ENCODE assay signal across 20 cellular contexts in the genomic region with DNA sequence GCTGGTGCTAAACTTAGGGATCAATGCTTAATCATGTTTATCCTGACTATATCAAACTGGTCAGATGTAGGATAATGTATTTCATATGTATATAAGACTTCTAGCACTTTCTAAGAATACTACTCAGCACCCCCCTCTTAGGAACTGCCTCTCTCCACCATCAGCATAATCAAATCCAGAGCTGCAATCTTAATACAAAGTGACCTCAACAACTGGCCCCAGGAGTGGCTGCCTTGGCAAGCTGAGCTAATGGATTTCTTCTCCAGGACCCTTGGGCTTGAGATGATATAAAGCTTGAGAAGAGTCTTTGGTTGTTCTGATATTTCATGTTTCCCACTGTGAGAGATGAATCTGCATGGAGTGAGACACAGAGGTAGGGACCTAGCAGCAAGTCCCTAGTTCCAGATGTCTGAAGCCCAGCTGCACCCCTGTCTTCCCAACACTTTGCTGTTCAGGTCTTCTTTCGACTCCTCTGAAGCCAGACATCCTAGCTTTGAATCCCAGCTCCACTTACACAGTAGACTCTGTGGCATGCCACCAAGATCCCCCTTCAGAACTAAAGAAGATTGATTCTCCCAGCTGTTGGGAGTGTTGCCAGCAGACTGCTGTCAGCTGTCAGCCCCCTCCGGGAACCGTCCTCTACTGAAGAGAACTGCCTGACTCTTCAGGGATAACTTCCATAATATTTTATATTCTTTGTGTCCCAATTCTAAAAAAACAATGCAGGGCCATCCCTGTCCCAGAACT.
DNase-seq lines count a peak whose midpoint lies in the region; ATAC-seq and TF ChIP-seq lines count a peak whose summit lies in the region.
"Had no signal": no experiment of that assay in that cellular context is flagged by ENCODE, and none has a peak within 500 bp of the region (broad histone marks: within the 10 kb centered on the region; RNA-seq: fewer than 3 reads in every experiment).

No MANE protein-coding gene starts in this region.

- H3K36me3 Mint-ChIP-seq in GM23338 (ENCODE audit: low read depth) = no peaks in the 10 kb centered on the region
- H3K36me3 Mint-ChIP-seq in activated naive CD8-positive, alpha-beta T cell treated with anti-CD3 and anti-CD28 coated beads for 36 hours = no peaks in the 10 kb centered on the region
- H3K36me3 Mint-ChIP-seq: CD4-positive, CD25-positive, alpha-beta regulatory T cell had no signal

- H3K4me2 ChIP-seq in GM23338 = no peak overlapping the region
- H3K4me2 ChIP-seq: PC-9 had no signal

- H3K4me3 Mint-ChIP-seq in GM23338 = no peak overlapping the region
- no peak overlapping the region for H3K4me3 Mint-ChIP-seq in activated naive CD8-positive, alpha-beta T cell treated with anti-CD3 and anti-CD28 coated beads for 36 hours
- H3K4me3 Mint-ChIP-seq: B cell; CD4-positive, CD25-positive, alpha-beta regulatory T cell had no signal

- no peak overlapping the region for H2AFZ ChIP-seq in GM23338
- H2AFZ ChIP-seq: PC-9 had no signal

- CTCF ChIA-PET in HEK293 (lab: Yijun Ruan, JAX) = no interaction called here

- TF ChIP-seq CTCF in GM23338 (conservative IDR thresholded peaks at IDR 0.05; ENCODE audit: low read depth in 2 of 2) (no peak), HEK293 (tag by site-specific recombination; IDR thresholded peaks at IDR 0.05) (no peak), gastrocnemius medialis (IDR thresholded peaks at IDR 0.05 in 4 of 5, conservative IDR thresholded peaks at IDR 0.05 in 1 of 5) (no peak)

- no peaks in the 10 kb centered on the region for H3K4me1 ChIP-seq in GM23338 (ENCODE audit: insufficient read depth)
- H3K4me1 ChIP-seq in HEK293 (ENCODE audit: control insufficient read depth, insufficient read depth, low read length) = no peaks in the 10 kb centered on the region
- H3K4me1 ChIP-seq in gastrocnemius medialis = peaks cover 15 to 23% of the 10 kb centered on the region in 2 donors
- H3K4me1 ChIP-seq: Caco-2, HAP-1 had no signal

- in situ Hi-C loops in gastrocnemius medialis (cut with MboI; ENCODE audit: low sequenced_read_pairs in 4 of 4) = no loop called here

- H3K36me3 ChIP-seq in GM23338 (ENCODE audit: insufficient read depth) = no peaks in the 10 kb centered on the region
- H3K36me3 ChIP-seq in HEK293 (ENCODE audit: control insufficient read depth in 2 of 2, insufficient read depth in 1 of 2, low read length in 2 of 2) = no peaks in the 10 kb centered on the region
- no peaks in the 10 kb centered on the region for H3K36me3 ChIP-seq in gastrocnemius medialis
- H3K36me3 ChIP-seq: HAP-1 had no signal

- no peaks in the 10 kb centered on the region for H3K9me2 ChIP-seq in GM23338 (ENCODE audit: insufficient read depth)

- H3K4me1 Mint-ChIP-seq in GM23338 = no peaks in the 10 kb centered on the region
- no peaks in the 10 kb centered on the region for H3K4me1 Mint-ChIP-seq in activated naive CD8-positive, alpha-beta T cell treated with anti-CD3 and anti-CD28 coated beads for 36 hours
- H3K4me1 Mint-ChIP-seq: B cell; CD4-positive, CD25-positive, alpha-beta regulatory T cell had no signal

- no peaks in the 10 kb centered on the region for H3K79me2 ChIP-seq in GM23338 (replicated peaks; ENCODE audit: insufficient read depth)

- H3K9me3 Mint-ChIP-seq in GM23338 = no peaks in the 10 kb centered on the region
- H3K9me3 Mint-ChIP-seq in activated naive CD8-positive, alpha-beta T cell treated with anti-CD3 and anti-CD28 coated beads for 36 hours = no peaks in the 10 kb centered on the region

- POLR2A ChIA-PET in HEK293 (lab: Yijun Ruan, JAX) = no interaction called here

- peaks cover 4% of the 10 kb centered on the region for H3K27me3 Mint-ChIP-seq in GM23338 (ENCODE audit: insufficient read depth, low read depth, poor library complexity)
- H3K27me3 Mint-ChIP-seq in activated naive CD8-positive, alpha-beta T cell treated with anti-CD3 and anti-CD28 coated beads for 36 hours = peaks cover 4% of the 10 kb centered on the region
- H3K27me3 Mint-ChIP-seq: CD4-positive, CD25-positive, alpha-beta regulatory T cell had no signal

- no peaks in the 10 kb centered on the region for H4K20me1 ChIP-seq in GM23338 (replicated peaks; ENCODE audit: insufficient read depth)

- ATAC-seq in GM23338 (no peak), gastrocnemius medialis (peak; percentile 20 to 37)

- no peak for TF ChIP-seq POLR2A in gastrocnemius medialis (IDR thresholded peaks at IDR 0.05)

- H3K4me3 ChIP-seq in GM23338 (no peak overlapping the region), HEK293 (ENCODE audit: low read depth, low read length) (no peak overlapping the region), gastrocnemius medialis (no peak overlapping the region)
- H3K4me3 ChIP-seq: HAP-1, PC-9, SK-N-MC had no signal

- peak overlapping the region; percentile 29 for H3K27ac Mint-ChIP-seq in GM23338
- H3K27ac Mint-ChIP-seq in activated naive CD8-positive, alpha-beta T cell treated with anti-CD3 and anti-CD28 coated beads for 36 hours = no peak overlapping the region
- H3K27ac Mint-ChIP-seq: B cell; CD4-positive, CD25-positive, alpha-beta regulatory T cell had no signal

- intact Hi-C loops in gastrocnemius medialis (cut with DNase I; ENCODE audit: low total_unique reads) = no loop called here

- DNase-seq in GM23338 (ENCODE audit: low spot score) = no peak
- peak; percentile 91 for DNase-seq in myocyte (ENCODE audit: low read depth)
- no peak for DNase-seq in gastrocnemius medialis
- no peak for DNase-seq in A172 (ENCODE audit: low spot score)
- no peak for DNase-seq in dedifferentiated amniotic fluid mesenchymal stem cell (ENCODE audit: extremely low spot score)
- DNase-seq in activated naive CD8-positive, alpha-beta T cell treated with anti-CD3 and anti-CD28 coated beads for 36 hours = no peak
- DNase-seq: Caco-2; CD4-positive, CD25-positive, alpha-beta regulatory T cell; DMS53; IMR-90; Karpas-422; NCI-H1105; NCI-H1694; NCI-H226; NCI-H69; PC-9 had no signal

- H3K9me3 ChIP-seq in HEK293 (ENCODE audit: control insufficient read depth, insufficient read depth, low read depth, low read length) (no peaks in the 10 kb centered on the region), gastrocnemius medialis (no peaks in the 10 kb centered on the region)
- H3K9me3 ChIP-seq: Caco-2, HAP-1 had no signal

- H3F3A ChIP-seq in GM23338 (replicated peaks; ENCODE audit: low read depth) = no peaks in the 10 kb centered on the region

- H3K27me3 ChIP-seq in GM23338 (ENCODE audit: insufficient read depth) = no peaks in the 10 kb centered on the region
- no peaks in the 10 kb centered on the region for H3K27me3 ChIP-seq in gastrocnemius medialis

- H3K27ac ChIP-seq in GM23338 (ENCODE audit: low read depth) (no peak overlapping the region), HEK293 (ENCODE audit: extremely low read depth, low read depth, low read length) (no peak overlapping the region), gastrocnemius medialis (no peak overlapping the region)
- H3K27ac ChIP-seq: PC-9, SK-N-MC had no signal

TF ChIP-seq in GM23338, 12 proteins besides CTCF, POLR2A, EP300 and RAD21 (continues in another document):
- TF ChIP-seq STAT1 (IDR thresholded peaks at IDR 0.05; ENCODE audit: unreplicated experiment) = no peak
- no peak for TF ChIP-seq CREB1 (CRISPR knock-in tag; IDR thresholded peaks at IDR 0.05; ENCODE audit: low read depth)
- TF ChIP-seq JUNB (IDR thresholded peaks at IDR 0.05; ENCODE audit: unreplicated experiment) = no peak
- no peak for TF ChIP-seq ZNF331 (CRISPR knock-in tag; IDR thresholded peaks at IDR 0.05; ENCODE audit: low read depth)
- TF ChIP-seq ZNF114 (CRISPR knock-in tag; IDR thresholded peaks at IDR 0.05) = no peak
- no peak for TF ChIP-seq NANOG (IDR thresholded peaks at IDR 0.05; ENCODE audit: borderline replicate concordance)
- no peak for TF ChIP-seq EZH2phosphoT487 (IDR thresholded peaks at IDR 0.05; ENCODE audit: unreplicated experiment)

TF ChIP-seq in HEK293, 187 proteins besides CTCF, POLR2A, EP300 and RAD21:
- TF ChIP-seq ZNF423 (tag by site-specific recombination; IDR thresholded peaks at IDR 0.05) = no peak
- TF ChIP-seq, protein P1, sequence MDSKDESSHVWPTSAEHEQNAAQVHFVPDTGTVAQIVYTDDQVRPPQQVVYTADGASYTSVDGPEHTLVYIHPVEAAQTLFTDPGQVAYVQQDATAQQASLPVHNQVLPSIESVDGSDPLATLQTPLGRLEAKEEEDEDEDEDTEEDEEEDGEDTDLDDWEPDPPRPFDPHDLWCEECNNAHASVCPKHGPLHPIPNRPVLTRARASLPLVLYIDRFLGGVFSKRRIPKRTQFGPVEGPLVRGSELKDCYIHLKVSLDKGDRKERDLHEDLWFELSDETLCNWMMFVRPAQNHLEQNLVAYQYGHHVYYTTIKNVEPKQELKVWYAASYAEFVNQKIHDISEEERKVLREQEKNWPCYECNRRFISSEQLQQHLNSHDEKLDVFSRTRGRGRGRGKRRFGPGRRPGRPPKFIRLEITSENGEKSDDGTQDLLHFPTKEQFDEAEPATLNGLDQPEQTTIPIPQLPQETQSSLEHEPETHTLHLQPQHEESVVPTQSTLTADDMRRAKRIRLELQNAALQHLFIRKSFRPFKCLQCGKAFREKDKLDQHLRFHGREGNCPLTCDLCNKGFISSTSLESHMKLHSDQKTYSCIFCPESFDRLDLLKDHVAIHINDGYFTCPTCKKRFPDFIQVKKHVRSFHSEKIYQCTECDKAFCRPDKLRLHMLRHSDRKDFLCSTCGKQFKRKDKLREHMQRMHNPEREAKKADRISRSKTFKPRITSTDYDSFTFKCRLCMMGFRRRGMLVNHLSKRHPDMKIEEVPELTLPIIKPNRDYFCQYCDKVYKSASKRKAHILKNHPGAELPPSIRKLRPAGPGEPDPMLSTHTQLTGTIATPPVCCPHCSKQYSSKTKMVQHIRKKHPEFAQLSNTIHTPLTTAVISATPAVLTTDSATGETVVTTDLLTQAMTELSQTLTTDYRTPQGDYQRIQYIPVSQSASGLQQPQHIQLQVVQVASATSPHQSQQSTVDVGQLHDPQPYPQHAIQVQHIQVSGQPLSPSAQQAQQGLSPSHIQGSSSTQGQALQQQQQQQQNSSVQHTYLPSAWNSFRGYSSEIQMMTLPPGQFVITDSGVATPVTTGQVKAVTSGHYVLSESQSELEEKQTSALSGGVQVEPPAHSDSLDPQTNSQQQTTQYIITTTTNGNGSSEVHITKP (tag by site-specific recombination; IDR thresholded peaks at IDR 0.05) = peak; percentile 63; the same call in 1 of the 2 replicates
TF ChIP-seq in HEK293: peak in this region for 1.
